Comparison of ENCODE assay signal across 8 cellular contexts in genomic region chr11:47355283-47356128, GRCh38. TPM values are rescaled to one million over a fixed set of nuclear protein-coding genes. Genes with fewer than 3 reads are reported as not detected.
DNase-seq lines count a peak whose midpoint lies in the region; ATAC-seq, FAIRE-seq and TF ChIP-seq lines count a peak whose summit lies in the region.

No MANE protein-coding gene starts in this region.

- no peak for TF ChIP-seq POLR2A in right lobe of liver (IDR thresholded peaks at IDR 0.05)

- H3K36me3 Mint-ChIP-seq in activated T-cell treated with anti-CD3 and anti-CD28 coated beads, Interleukin-2, amount 50 U/mL, for 24 hours (ENCODE audit: low read depth), result no peaks in the 10 kb centered on the region

- H3K4me3 ChIP-seq in RWPE2 (ENCODE audit: severe bottlenecking) (peak overlapping the region; percentile 15), ectodermal cell (ENCODE audit: insufficient read depth, low read depth, low read length) (peak overlapping the region; percentile 32), right lobe of liver (peak overlapping the region; percentile 27 to 59 (median 52))

- WGBS in ectodermal cell, 2 experiments, result 41 to 42% methylated on average over 47 of the region's 47 CpGs
- 70% methylated on average over 8 of the region's 47 CpGs for WGBS in right lobe of liver (ENCODE audit: insufficient coverage, low coverage, low lambda C conversion rate, missing lambda C conversion rate)

- peak; percentile 97 for TF ChIP-seq CTCF in RWPE2 (IDR thresholded peaks at IDR 0.05; ENCODE audit: poor library complexity, severe bottlenecking)
- TF ChIP-seq CTCF in right lobe of liver (IDR thresholded peaks at IDR 0.05), result peak; percentile 93 to 97 (median 94)

- peak; percentile 82 for ATAC-seq in RWPE2 (ENCODE audit: low read depth)
- ATAC-seq in right lobe of liver, result peak; percentile 93 to 98 (median 96)
- ATAC-seq in stimulated activated naive CD8-positive, alpha-beta T cell treated with anti-CD3 and anti-CD28 coated beads, Interleukin-15, Interleukin-2, amounts not matched to agents 100 U/mL and 50 U/mL, for 24 hours, result no peak
- ATAC-seq in HG03457 (IDR thresholded peaks at IDR 0.05; ENCODE audit: unreplicated experiment), result no peak

- FAIRE-seq in G401.6 (lab: Jason Lieb, UNC), result peak; percentile 23

- peaks cover 12% of the 10 kb centered on the region for H3K4me1 Mint-ChIP-seq in activated T-cell treated with anti-CD3 and anti-CD28 coated beads, Interleukin-2, amount 50 U/mL, for 24 hours (ENCODE audit: low read depth)

- H3K36me3 ChIP-seq in RWPE2 (ENCODE audit: low read depth) (no peaks in the 10 kb centered on the region), ectodermal cell (ENCODE audit: control insufficient read depth, insufficient read depth, low read length) (no peaks in the 10 kb centered on the region), right lobe of liver (no peaks in the 10 kb centered on the region)

- H3K27me3 Mint-ChIP-seq in activated T-cell treated with anti-CD3 and anti-CD28 coated beads, Interleukin-2, amount 50 U/mL, for 24 hours, result no peaks in the 10 kb centered on the region

- H3K4me1 ChIP-seq in RWPE2 (ENCODE audit: insufficient read depth, poor library complexity, severe bottlenecking) (no peaks in the 10 kb centered on the region), ectodermal cell (ENCODE audit: control insufficient read depth, insufficient read depth, low read length) (no peaks in the 10 kb centered on the region), right lobe of liver (no peaks in the 10 kb centered on the region)

- H3K27me3 ChIP-seq in RWPE2 (ENCODE audit: insufficient read depth, poor library complexity, severe bottlenecking) (no peaks in the 10 kb centered on the region), ectodermal cell (ENCODE audit: control insufficient read depth, insufficient read depth, low read length, poor library complexity, severe bottlenecking) (no peaks in the 10 kb centered on the region), right lobe of liver (no peaks in the 10 kb centered on the region)

- no peaks in the 10 kb centered on the region for H3K9me3 Mint-ChIP-seq in activated T-cell treated with anti-CD3 and anti-CD28 coated beads, Interleukin-2, amount 50 U/mL, for 24 hours

- intact Hi-C loops in right lobe of liver (cut with DNase I), result loop anchor here in 1 of 2 donors (10.0 kb wide), 1 partner anchor 91 kb away; no protein-coding TSS in a partner anchor

- H3K9me3 ChIP-seq in RWPE2 (ENCODE audit: severe bottlenecking) (no peaks in the 10 kb centered on the region), ectodermal cell (ENCODE audit: control insufficient read depth, low read length) (no peaks in the 10 kb centered on the region), right lobe of liver (no peaks in the 10 kb centered on the region)

- DNase-seq in MV-4-11 (lab: John Stamatoyannopoulos, UW), result peak; percentile 13
- peak; percentile 91 for DNase-seq in RWPE2 (ENCODE audit: low spot score)
- peak; percentile 93 to 95 (median 95) for DNase-seq in right lobe of liver
- peak; percentile 69 for DNase-seq in stimulated activated naive CD8-positive, alpha-beta T cell treated with anti-CD3 and anti-CD28 coated beads, Interleukin-15, Interleukin-2, amounts not matched to agents 100 U/mL and 50 U/mL, for 24 hours
- no peak for DNase-seq in activated T-cell treated with anti-CD3 and anti-CD28 coated beads, Interleukin-2, amount 50 U/mL, for 24 hours

- H3K27ac ChIP-seq in RWPE2 (ENCODE audit: poor library complexity, severe bottlenecking), result no peak overlapping the region
- no peak overlapping the region for H3K27ac ChIP-seq in ectodermal cell (ENCODE audit: insufficient read depth, low read depth, low read length, poor library complexity, severe bottlenecking)
- peak overlapping the region; percentile 14 to 59 (median 42) for H3K27ac ChIP-seq in right lobe of liver

- H3K27ac Mint-ChIP-seq in activated T-cell treated with anti-CD3 and anti-CD28 coated beads, Interleukin-2, amount 50 U/mL, for 24 hours, result no peak overlapping the region

- no peak overlapping the region for H3K4me3 Mint-ChIP-seq in activated T-cell treated with anti-CD3 and anti-CD28 coated beads, Interleukin-2, amount 50 U/mL, for 24 hours

RNA-seq across cellular contexts. Expression of gene MYBPC3, which starts 3.0 kb away (rescaled TPM):
- polyA plus RNA-seq in ectodermal cell (2013, experiment 1 of 4), result not detected
- 0.25 TPM for polyA plus RNA-seq in ectodermal cell (2013, experiment 2 of 4)
- 0.11 TPM for polyA plus RNA-seq in ectodermal cell (2013, experiment 3 of 4)
- 0.12 TPM for polyA plus RNA-seq in ectodermal cell (2013, experiment 4 of 4)
- under 1 TPM in 5 of 6 experiments, not detected in 1; 0.04 to 0.24 (median 0.13) TPM for total RNA-seq in right lobe of liver

RNA-seq across cellular contexts. Expression of gene SPI1, which starts 22.8 kb away (rescaled TPM):
- not detected for polyA plus RNA-seq in ectodermal cell (2013, experiment 1 of 4)
- polyA plus RNA-seq in ectodermal cell (2013, experiment 2 of 4), result not detected
- not detected for polyA plus RNA-seq in ectodermal cell (2013, experiment 3 of 4)
- polyA plus RNA-seq in ectodermal cell (2013, experiment 4 of 4), result not detected
- total RNA-seq in right lobe of liver, result 10 to 100 TPM in 3 of 6 experiments, 1 to 10 TPM in 3; 7.5 to 29.1 (median 10.1) TPM

RNA-seq across cellular contexts. Expression of gene SLC39A13, which starts 52.9 kb away (rescaled TPM):
- 33.2 TPM for polyA plus RNA-seq in ectodermal cell (2013, experiment 1 of 4)
- polyA plus RNA-seq in ectodermal cell (2013, experiment 2 of 4), result 27.7 TPM
- 27.8 TPM for polyA plus RNA-seq in ectodermal cell (2013, experiment 3 of 4)
- polyA plus RNA-seq in ectodermal cell (2013, experiment 4 of 4), result 31.4 TPM
- total RNA-seq in right lobe of liver, result 10 to 100 TPM in 5 of 6 experiments, 1 to 10 TPM in 1; 9.8 to 21.2 (median 13.1) TPM

Comparison
In these comparisons a context has a peak if more than half of its experiments do, and no peak if none do; other contexts are left out.
1. ATAC-seq: peak in RWPE2 (single experiment) and right lobe of liver (4 of 4); none in stimulated activated naive CD8-positive, alpha-beta T cell treated with anti-CD3 and anti-CD28 coated beads, Interleukin-15, Interleukin-2, amounts not matched to agents 100 U/mL and 50 U/mL, for 24 hours (single experiment) and HG03457 (single experiment).
2. H3K27ac ChIP-seq: peak in right lobe of liver (3 of 3); none in RWPE2 (single experiment) and ectodermal cell (single experiment).
3. Peak in every context shown above with its lines, with median percentiles within 50 percentile points of each other: H3K4me3 ChIP-seq.